ENCODE assay signal across 18 cellular contexts in the genomic region with DNA sequence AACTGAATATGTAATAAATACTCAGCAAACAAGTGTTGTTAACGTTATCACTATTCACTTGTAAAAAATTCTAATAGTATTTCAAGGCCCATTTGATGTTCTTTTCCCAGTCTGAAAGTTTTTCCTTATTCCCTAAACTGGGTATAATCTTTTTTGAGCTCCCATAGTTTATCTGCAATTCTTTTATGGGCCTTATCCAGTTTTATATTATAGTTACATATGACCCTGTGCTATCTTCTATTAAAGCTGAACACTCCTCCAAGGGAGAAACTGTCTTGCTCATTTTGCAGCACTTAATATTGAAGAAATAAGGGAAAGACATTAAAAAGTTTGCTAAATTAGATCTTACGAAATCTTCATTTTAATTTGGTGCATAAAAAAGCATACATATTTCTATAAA. TPM values are rescaled to one million over a fixed set of nuclear protein-coding genes. Genes with fewer than 3 reads are reported as not detected.
DNase-seq lines count a peak whose midpoint lies in the region; ATAC-seq and TF ChIP-seq lines count a peak whose summit lies in the region.
"Had no signal": no experiment of that assay in that cellular context is flagged by ENCODE, and none has a peak within 500 bp of the region (broad histone marks: within the 10 kb centered on the region; RNA-seq: fewer than 3 reads in every experiment).

No MANE protein-coding gene starts in this region.

- POLR2A ChIA-PET in Caco-2 (lab: Charles Lee) = interaction anchor here (0.5 kb wide), 1 partner anchor 22 kb away, joined by 3 read pairs; no protein-coding TSS in a partner anchor

- H3K36me3 ChIP-seq in Caco-2 (ENCODE audit: control insufficient read depth, insufficient read depth, low read length) (no peaks in the 10 kb centered on the region), GM23338 (ENCODE audit: insufficient read depth) (no peaks in the 10 kb centered on the region), body of pancreas (replicated peaks in 1 of 2; ENCODE audit: insufficient read depth in 1 of 2, low read depth in 2 of 2) (no peaks in the 10 kb centered on the region), adrenal gland (replicated peaks in 1 of 2) (no peaks in the 10 kb centered on the region)

- peaks cover 100% of the 10 kb centered on the region for H3K79me2 ChIP-seq in GM23338 (replicated peaks; ENCODE audit: insufficient read depth)

- H3K4me1 ChIP-seq in Caco-2 = peaks cover 31% of the 10 kb centered on the region
- peaks cover 68% of the 10 kb centered on the region for H3K4me1 ChIP-seq in GM23338 (ENCODE audit: insufficient read depth)
- H3K4me1 ChIP-seq in body of pancreas = peaks cover 27% of the 10 kb centered on the region
- peaks cover 0 to 35% of the 10 kb centered on the region in 2 donors for H3K4me1 ChIP-seq in adrenal gland (replicated peaks in 1 of 2)

- H3K4me3 Mint-ChIP-seq in Caco-2 (ENCODE audit: unreplicated experiment) = no peak overlapping the region
- H3K4me3 Mint-ChIP-seq in GM23338 = no peak overlapping the region
- H3K4me3 Mint-ChIP-seq in activated T-helper 2 cell treated with anti-CD3 and anti-CD28 coated beads, Interferon-gamma antibody, Interleukin-2, Interleukin-4, amounts not matched to agents 10 μg/mL and 5 μg/mL and 100 μg/mL, durations not matched to agents 14 hours and 24 hours and 36 hours (ENCODE audit: low read depth) = no peak overlapping the region
- H3K4me3 Mint-ChIP-seq: CD4-positive, alpha-beta T cell had no signal

- intact Hi-C loops in Caco-2 (cut with micrococcal nuclease; ENCODE audit: unreplicated experiment) (no loop called here), left colon (cut with DNase I, micrococcal nuclease) (no loop called here), body of pancreas (cut with DNase I) (no loop called here), adrenal gland (cut with DNase I) (no loop called here)
- intact Hi-C loops in activated T-helper 2 cell treated with anti-CD3 and anti-CD28 coated beads, Interferon-gamma antibody, Interleukin-2, Interleukin-4, amounts not matched to agents 10 μg/mL and 5 μg/mL and 100 μg/mL, durations not matched to agents 14 hours and 24 hours and 36 hours (cut with micrococcal nuclease) = no loop called here

- H3K9me3 ChIP-seq in Caco-2 (no peaks in the 10 kb centered on the region), body of pancreas (no peaks in the 10 kb centered on the region), adrenal gland (replicated peaks in 1 of 3) (no peaks in the 10 kb centered on the region)

- H3K36me3 Mint-ChIP-seq in Caco-2 (ENCODE audit: insufficient read depth, unreplicated experiment) = peaks cover 20% of the 10 kb centered on the region
- H3K36me3 Mint-ChIP-seq in GM23338 (ENCODE audit: low read depth) = peaks cover under 1% of the 10 kb centered on the region; the same call in 1 of the 3 replicates
- peaks cover 37% of the 10 kb centered on the region for H3K36me3 Mint-ChIP-seq in activated T-helper 2 cell treated with anti-CD3 and anti-CD28 coated beads, Interferon-gamma antibody, Interleukin-2, Interleukin-4, amounts not matched to agents 10 μg/mL and 5 μg/mL and 100 μg/mL, durations not matched to agents 14 hours and 24 hours and 36 hours (ENCODE audit: low read depth)

- no peaks in the 10 kb centered on the region for H3K27me3 Mint-ChIP-seq in Caco-2 (ENCODE audit: insufficient read depth, unreplicated experiment)
- H3K27me3 Mint-ChIP-seq in GM23338 (ENCODE audit: insufficient read depth, low read depth, poor library complexity) = no peaks in the 10 kb centered on the region
- H3K27me3 Mint-ChIP-seq in activated T-helper 2 cell treated with anti-CD3 and anti-CD28 coated beads, Interferon-gamma antibody, Interleukin-2, Interleukin-4, amounts not matched to agents 10 μg/mL and 5 μg/mL and 100 μg/mL, durations not matched to agents 14 hours and 24 hours and 36 hours (ENCODE audit: low read depth) = no peaks in the 10 kb centered on the region
- H3K27me3 Mint-ChIP-seq: CD4-positive, alpha-beta T cell had no signal

- no peaks in the 10 kb centered on the region for H3K9me2 ChIP-seq in GM23338 (ENCODE audit: insufficient read depth)

- CTCF ChIA-PET in Caco-2 (lab: Charles Lee) = no interaction called here

- no peaks in the 10 kb centered on the region for H3K27me3 ChIP-seq in Caco-2 (replicated peaks; ENCODE audit: control insufficient read depth, insufficient read depth, low read length)
- H3K27me3 ChIP-seq in GM23338 (ENCODE audit: insufficient read depth) = no peaks in the 10 kb centered on the region
- no peaks in the 10 kb centered on the region for H3K27me3 ChIP-seq in body of pancreas
- no peaks in the 10 kb centered on the region for H3K27me3 ChIP-seq in adrenal gland

- BruUV-seq in Caco-2 (replicated peaks; lab: Mats Ljungman, UMichigan) = no TSS peak

- no peaks in the 10 kb centered on the region for H3F3A ChIP-seq in GM23338 (replicated peaks; ENCODE audit: low read depth)

- 66 to 67% methylated on average over 2 of the region's 2 CpGs for WGBS in body of pancreas, 2 donors
- 93 to 96% (median 94%) methylated on average over 2 of the region's 2 CpGs for WGBS in adrenal gland, 4 donors

- ATAC-seq in GM23338 = no peak
- peak; percentile 75 for ATAC-seq in left colon
- ATAC-seq in HG02759 (IDR thresholded peaks at IDR 0.05; ENCODE audit: unreplicated experiment) = no peak
- no peak for ATAC-seq in body of pancreas

- peak overlapping the region; percentile 70 for H3K27ac Mint-ChIP-seq in Caco-2 (ENCODE audit: unreplicated experiment)
- peak overlapping the region; percentile 49; the same call in 1 of the 2 replicates for H3K27ac Mint-ChIP-seq in GM23338
- peak overlapping the region; percentile 62 for H3K27ac Mint-ChIP-seq in activated T-helper 2 cell treated with anti-CD3 and anti-CD28 coated beads, Interferon-gamma antibody, Interleukin-2, Interleukin-4, amounts not matched to agents 10 μg/mL and 5 μg/mL and 100 μg/mL, durations not matched to agents 14 hours and 24 hours and 36 hours
- H3K27ac Mint-ChIP-seq: CD4-positive, alpha-beta T cell had no signal

- TF ChIP-seq POLR2A in body of pancreas (IDR thresholded peaks at IDR 0.05) (no peak), adrenal gland (IDR thresholded peaks at IDR 0.05) (no peak)

- H3K27ac ChIP-seq in GM23338 (ENCODE audit: low read depth) (no peak overlapping the region), body of pancreas (no peak overlapping the region), adrenal gland (no peak overlapping the region)
- H3K27ac ChIP-seq: RWPE1 had no signal

- peak overlapping the region; percentile 41; the same call in 1 of the 2 replicates for H3K4me2 ChIP-seq in GM23338

- peaks cover 9% of the 10 kb centered on the region for H4K20me1 ChIP-seq in GM23338 (replicated peaks; ENCODE audit: insufficient read depth)

- TF ChIP-seq CTCF in Caco-2 (IDR thresholded peaks at IDR 0.05; ENCODE audit: insufficient read depth in 1 of 2, low read depth in 1 of 2, low read length in 1 of 2, severe bottlenecking in 1 of 2, unreplicated experiment in 1 of 2) (no peak), GM23338 (conservative IDR thresholded peaks at IDR 0.05; ENCODE audit: low read depth in 2 of 2) (no peak), body of pancreas (IDR thresholded peaks at IDR 0.05) (no peak), adrenal gland (IDR thresholded peaks at IDR 0.05) (no peak)

- peaks cover 32% of the 10 kb centered on the region for H3K4me1 Mint-ChIP-seq in Caco-2 (ENCODE audit: low read depth, unreplicated experiment)
- peaks cover 66% of the 10 kb centered on the region for H3K4me1 Mint-ChIP-seq in GM23338
- H3K4me1 Mint-ChIP-seq in activated T-helper 2 cell treated with anti-CD3 and anti-CD28 coated beads, Interferon-gamma antibody, Interleukin-2, Interleukin-4, amounts not matched to agents 10 μg/mL and 5 μg/mL and 100 μg/mL, durations not matched to agents 14 hours and 24 hours and 36 hours (ENCODE audit: low read depth) = peaks cover 65% of the 10 kb centered on the region

- no peak for DNase-seq in Caco-2
- no peak for DNase-seq in GM23338 (ENCODE audit: low spot score)
- DNase-seq in activated T-helper 2 cell treated with anti-CD3 and anti-CD28 coated beads, Interferon-gamma antibody, Interleukin-2, Interleukin-4, amounts not matched to agents 10 μg/mL and 5 μg/mL and 100 μg/mL, durations not matched to agents 14 hours and 24 hours and 36 hours (ENCODE audit: low spot score) = no peak
- no peak for DNase-seq in left colon
- no peak for DNase-seq in nucleus accumbens (lab: John Stamatoyannopoulos, UW)
- no peak for DNase-seq in body of pancreas
- DNase-seq in adrenal gland = no peak
- DNase-seq: CD4-positive, alpha-beta T cell; DND-41; GDM1; GOT3; KBM-7; NCI-H1436; NCI-H2029; NCI-H2171 treated with DMSO at 0.1 percent for 48 hours; NCI-H748 treated with DMSO at 0.1 percent for 48 hours had no signal

- H3K9me3 Mint-ChIP-seq in Caco-2 (ENCODE audit: unreplicated experiment) (no peaks in the 10 kb centered on the region), GM23338 (no peaks in the 10 kb centered on the region)
- H3K9me3 Mint-ChIP-seq in activated T-helper 2 cell treated with anti-CD3 and anti-CD28 coated beads, Interferon-gamma antibody, Interleukin-2, Interleukin-4, amounts not matched to agents 10 μg/mL and 5 μg/mL and 100 μg/mL, durations not matched to agents 14 hours and 24 hours and 36 hours = no peaks in the 10 kb centered on the region
- H3K9me3 Mint-ChIP-seq: CD4-positive, alpha-beta T cell had no signal

- H3K4me3 ChIP-seq in Caco-2 (ENCODE audit: low read depth, low read length) (no peak overlapping the region), GM23338 (no peak overlapping the region), body of pancreas (no peak overlapping the region), adrenal gland (no peak overlapping the region)

- no peak overlapping the region for H2AFZ ChIP-seq in GM23338

TF ChIP-seq in GM23338, 12 proteins besides CTCF, POLR2A, EP300 and RAD21 (continues in another document):
- TF ChIP-seq NANOG (IDR thresholded peaks at IDR 0.05; ENCODE audit: borderline replicate concordance) (no peak), EZH2 (IDR thresholded peaks at IDR 0.05; ENCODE audit: low read depth, unreplicated experiment) (no peak), STAT1 (IDR thresholded peaks at IDR 0.05; ENCODE audit: unreplicated experiment) (no peak)

RNA-seq across cellular contexts. Expression of a gene that starts 13.9 kb away (rescaled TPM):
- total RNA-seq in Caco-2 (2022) (64.1 and 69.2 TPM in 2 replicates), left colon (10 to 100 TPM; 49.2 to 51.8 TPM), body of pancreas (10 to 100 TPM in 1 of 2 donors, 1 to 10 TPM in 1; 6.3 to 16.6 TPM), adrenal gland (10 to 100 TPM in 7 of 8 donors, 1 to 10 TPM in 1; 6.5 to 32.9 (median 15.7) TPM)
- total RNA-seq in GM23338 (2014; rRNA removed; shearing (Covaris generic)) = 56.6 and 61.8 TPM in 2 replicates
- polyA plus RNA-seq in GM23338 (2016; fragmentation: Nextera tagmentation; extraction: Ambion mirVana) (25.9 and 32.4 TPM in 2 replicates), adrenal gland (1 to 10 TPM; 6.3 to 8.6 (median 6.6) TPM)
- 21.6 and 25.1 TPM in 2 replicates for total RNA-seq in activated T-helper 2 cell treated with anti-CD3 and anti-CD28 coated beads, Interferon-gamma antibody, Interleukin-2, Interleukin-4, amounts not matched to agents 10 μg/mL and 5 μg/mL and 100 μg/mL, durations not matched to agents 14 hours and 24 hours and 36 hours
